In genomic region chr5:135491038-135491551, GRCh38 we compare ENCODE assay signal across 1 cellular context.
TF ChIP-seq lines count a peak whose summit lies in the region.

No MANE protein-coding gene starts in this region.

TF ChIP-seq in neural cell, 6 proteins besides CTCF, POLR2A, EP300 and RAD21:
- TF ChIP-seq REST (IDR thresholded peaks at IDR 0.05; ENCODE audit: borderline replicate concordance), result no peak
- TF ChIP-seq POLR2AphosphoS5 (IDR thresholded peaks at IDR 0.05), result no peak
- no peak for TF ChIP-seq TAF1 (IDR thresholded peaks at IDR 0.05; ENCODE audit: low read depth)
- no peak for TF ChIP-seq MXI1 (conservative IDR thresholded peaks at IDR 0.05; ENCODE audit: poor library complexity, severe bottlenecking)
